ENCODE assay signal across 38 cellular contexts in the genomic region with DNA sequence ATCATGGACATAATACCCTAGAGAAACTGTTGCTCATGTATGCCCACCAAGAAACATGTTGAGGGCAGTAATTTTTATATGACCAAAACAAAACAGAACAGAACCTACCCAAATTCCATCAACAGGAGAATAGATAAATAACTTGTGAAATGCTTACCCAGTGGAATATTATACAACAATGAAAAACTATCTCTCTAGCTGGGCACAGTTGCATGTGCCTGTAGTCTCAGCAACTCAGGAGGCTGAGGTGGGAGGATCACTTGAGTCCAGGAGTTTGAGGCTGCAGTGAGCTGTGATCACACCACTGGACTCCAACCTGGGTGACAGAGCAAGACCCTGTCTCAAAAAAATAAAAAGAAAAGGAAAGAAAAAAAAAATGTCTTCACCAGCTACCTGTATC. TPM values are rescaled to one million over a fixed set of nuclear protein-coding genes. Genes with fewer than 3 reads are reported as not detected.
DNase-seq lines count a peak whose midpoint lies in the region; ATAC-seq, FAIRE-seq and TF ChIP-seq lines count a peak whose summit lies in the region.
"Had no signal": no experiment of that assay in that cellular context is flagged by ENCODE, and none has a peak within 500 bp of the region (broad histone marks: within the 10 kb centered on the region; RNA-seq: fewer than 3 reads in every experiment).

No MANE protein-coding gene starts in this region.

- H3K9me3 ChIP-seq in HEK293 (ENCODE audit: control insufficient read depth, insufficient read depth, low read depth, low read length), result no peaks in the 10 kb centered on the region
- H3K9me3 ChIP-seq in K562 (replicated peaks; ENCODE audit: control insufficient read depth, insufficient read depth, low read depth, low read length), result 0 out of 2 replicates have a peak, but pooled peaks cover 3% of the 10 kb centered on the region
- H3K9me3 ChIP-seq: A549, BE2C, Caco-2 had no signal

- H3K4me1 ChIP-seq in HEK293 (ENCODE audit: control insufficient read depth, insufficient read depth, low read length) (no peaks in the 10 kb centered on the region), K562 (replicated peaks in 1 of 2; ENCODE audit: control insufficient read depth in 2 of 2, insufficient read depth in 2 of 2, low read length in 2 of 2) (peaks cover 0 to 2% of the 10 kb centered on the region in 2 experiments; a peak in 2 of 5 replicates)
- H3K4me1 ChIP-seq: A549, BE2C, BLaER1, Caco-2 had no signal

- H3K36me3 Mint-ChIP-seq in activated naive CD8-positive, alpha-beta T cell treated with anti-CD3 and anti-CD28 coated beads, Interleukin-2, amount 50 U/mL, for 24 hours (ENCODE audit: low read depth), result no peaks in the 10 kb centered on the region
- no peaks in the 10 kb centered on the region for H3K36me3 Mint-ChIP-seq in activated naive CD8-positive, alpha-beta T cell treated with anti-CD3 and anti-CD28 coated beads for 36 hours
- H3K36me3 Mint-ChIP-seq: CD14-positive monocyte; CD4-positive, alpha-beta memory T cell; CD4-positive, CD25-positive, alpha-beta regulatory T cell; CD8-positive, alpha-beta T cell had no signal

- TF ChIP-seq RAD21 in K562 (CRISPR knock-in tag; conservative IDR thresholded peaks at IDR 0.05 in 1 of 2, IDR thresholded peaks at IDR 0.05 in 1 of 2), result no peak

- no peak overlapping the region for H3K4me2 ChIP-seq in K562 (ENCODE audit: insufficient read depth, low read length)
- H3K4me2 ChIP-seq: A549; BLaER1; BLaER1 treated with 17β-estradiol and CSF1 and Interleukin-3, amounts not matched to agents 10 nM and 100 nM had no signal

- no peaks in the 10 kb centered on the region for H3K27me3 ChIP-seq in K562 (ENCODE audit: control insufficient read depth in 2 of 2, insufficient read depth in 2 of 2, low read length in 2 of 2)
- no peaks in the 10 kb centered on the region for H3K27me3 ChIP-seq in H7 (ENCODE audit: control insufficient read depth, insufficient read depth, low read length)
- H3K27me3 ChIP-seq: BE2C; BLaER1; BLaER1 treated with 17β-estradiol and CSF1 and Interleukin-3, amounts not matched to agents 10 nM and 100 nM had no signal

- no peak overlapping the region for H3K27ac ChIP-seq in HEK293 (ENCODE audit: extremely low read depth, low read depth, low read length)
- H3K27ac ChIP-seq in K562 (ENCODE audit: extremely low read depth, low read depth, low read length), result no peak overlapping the region
- H3K27ac ChIP-seq: 22Rv1; A549; BLaER1; BLaER1 treated with 17β-estradiol and CSF1 and Interleukin-3, amounts not matched to agents 10 nM and 100 nM; C4-2B had no signal

- TF ChIP-seq EP300 in K562 (IDR thresholded peaks at IDR 0.05; ENCODE audit: low read length), result no peak

- TF ChIP-seq CTCF in HEK293 (tag by site-specific recombination; IDR thresholded peaks at IDR 0.05) (no peak), K562 (IDR thresholded peaks at IDR 0.05 in 2 of 3, conservative IDR thresholded peaks at IDR 0.05 in 1 of 3; ENCODE audit: insufficient read depth in 2 of 3, low read depth in 1 of 3, low read length in 3 of 3) (no peak)

- no peak overlapping the region for H3K9ac ChIP-seq in K562 (ENCODE audit: insufficient read depth in 1 of 2, low read depth in 2 of 2, low read length in 2 of 2)
- H3K9ac ChIP-seq: BLaER1; BLaER1 treated with 17β-estradiol and CSF1 and Interleukin-3, amounts not matched to agents 10 nM and 100 nM had no signal

- H3K36me3 ChIP-seq in HEK293 (ENCODE audit: control insufficient read depth in 2 of 2, insufficient read depth in 1 of 2, low read length in 2 of 2) (no peaks in the 10 kb centered on the region), K562 (ENCODE audit: control insufficient read depth, insufficient read depth, low read length) (no peaks in the 10 kb centered on the region), H7 (replicated peaks; ENCODE audit: control insufficient read depth, insufficient read depth, low read length) (no peaks in the 10 kb centered on the region)
- H3K36me3 ChIP-seq: BE2C; BLaER1; BLaER1 treated with 17β-estradiol and CSF1 and Interleukin-3, amounts not matched to agents 10 nM and 100 nM had no signal

- CTCF ChIA-PET in HEK293 (lab: Yijun Ruan, JAX), result interaction anchor here (0.6 kb wide), 1 partner anchor 39 kb away, joined by 3 read pairs; the partner anchor contains the start of gene CREG1
- CTCF ChIA-PET in K562 (lab: Yijun Ruan, JAX; ENCODE audit: low intra/inter-chr PET ratio), result no interaction called here

- peak overlapping the region; percentile 2 for H3K27ac Mint-ChIP-seq in activated naive CD8-positive, alpha-beta T cell treated with anti-CD3 and anti-CD28 coated beads, Interleukin-2, amount 50 U/mL, for 24 hours
- no peak overlapping the region for H3K27ac Mint-ChIP-seq in activated naive CD8-positive, alpha-beta T cell treated with anti-CD3 and anti-CD28 coated beads for 36 hours
- H3K27ac Mint-ChIP-seq: B cell; CD14-positive monocyte; CD4-positive, alpha-beta T cell; CD4-positive, CD25-positive, alpha-beta regulatory T cell; CD8-positive, alpha-beta memory T cell; CD8-positive, alpha-beta T cell had no signal

- ATAC-seq in activated naive CD8-positive, alpha-beta T cell treated with anti-CD3 and anti-CD28 coated beads, Interleukin-2, amount 50 U/mL, for 24 hours, result no peak
- ATAC-seq in K562, result no peak
- ATAC-seq in GM19324 (IDR thresholded peaks at IDR 0.05; ENCODE audit: low FRiP score, unreplicated experiment), result no peak
- ATAC-seq: A549; CD8-positive, alpha-beta T cell had no signal

- FAIRE-seq in K562 (lab: Jason Lieb, UNC), result no peak
- FAIRE-seq: A204.1, A549, D721Med had no signal

- H3K27me3 Mint-ChIP-seq in activated naive CD8-positive, alpha-beta T cell treated with anti-CD3 and anti-CD28 coated beads, Interleukin-2, amount 50 U/mL, for 24 hours, result no peaks in the 10 kb centered on the region
- no peaks in the 10 kb centered on the region for H3K27me3 Mint-ChIP-seq in activated naive CD8-positive, alpha-beta T cell treated with anti-CD3 and anti-CD28 coated beads for 36 hours
- H3K27me3 Mint-ChIP-seq: B cell; CD4-positive, alpha-beta T cell; CD8-positive, alpha-beta memory T cell had no signal

- DNase-seq in activated naive CD8-positive, alpha-beta T cell treated with anti-CD3 and anti-CD28 coated beads, Interleukin-2, amount 50 U/mL, for 24 hours, result no peak
- no peak for DNase-seq in activated naive CD8-positive, alpha-beta T cell treated with anti-CD3 and anti-CD28 coated beads for 36 hours
- DNase-seq in K562 (ENCODE audit: extremely low read depth in 1 of 4, low spot score in 3 of 4), result no peak
- no peak for DNase-seq in H7
- DNase-seq: 8988T; ACHN; AML-193; BE2C; C1 segment of cervical spinal cord; Caco-2; Calu3; CD4-positive, alpha-beta memory T cell; CD4-positive, alpha-beta T cell; CD4-positive, CD25-positive, alpha-beta regulatory T cell; CD8-positive, alpha-beta memory T cell; CD8-positive, alpha-beta T cell; COR-L47; DMS 273 treated with DMSO at 0.1 percent for 48 hours; DMS153; DMS53; DMS79; DMS79 treated with DMSO at 0.1 percent for 48 hours; DND-41; EL had no signal

- H3K4me3 ChIP-seq in HEK293 (ENCODE audit: low read depth, low read length) (no peak overlapping the region), K562 (no peak overlapping the region), H7 (ENCODE audit: insufficient read depth, low read depth, low read length) (no peak overlapping the region)
- H3K4me3 ChIP-seq: A549; BLaER1; BLaER1 treated with 17β-estradiol and CSF1 and Interleukin-3, amounts not matched to agents 10 nM and 100 nM had no signal

- POLR2A ChIA-PET in HEK293 (lab: Yijun Ruan, JAX), result no interaction called here
- POLR2A ChIA-PET in K562 (lab: Yijun Ruan, JAX), result interaction anchor here (1.0 kb wide), 1 partner anchor 24 kb away, joined by 3 read pairs; no protein-coding TSS in a partner anchor

- no peak overlapping the region for H3K4me3 Mint-ChIP-seq in activated naive CD8-positive, alpha-beta T cell treated with anti-CD3 and anti-CD28 coated beads, Interleukin-2, amount 50 U/mL, for 24 hours
- no peak overlapping the region for H3K4me3 Mint-ChIP-seq in activated naive CD8-positive, alpha-beta T cell treated with anti-CD3 and anti-CD28 coated beads for 36 hours
- H3K4me3 Mint-ChIP-seq: B cell; CD14-positive monocyte; CD4-positive, alpha-beta memory T cell; CD4-positive, alpha-beta T cell; CD4-positive, CD25-positive, alpha-beta regulatory T cell; CD8-positive, alpha-beta memory T cell; CD8-positive, alpha-beta T cell had no signal

- no peak overlapping the region for H2AFZ ChIP-seq in K562 (ENCODE audit: low read depth, low read length)

- in situ Hi-C loops in K562 (cut with MboI), result no loop called here

- no peaks in the 10 kb centered on the region for H3K9me3 Mint-ChIP-seq in activated naive CD8-positive, alpha-beta T cell treated with anti-CD3 and anti-CD28 coated beads, Interleukin-2, amount 50 U/mL, for 24 hours
- no peaks in the 10 kb centered on the region for H3K9me3 Mint-ChIP-seq in activated naive CD8-positive, alpha-beta T cell treated with anti-CD3 and anti-CD28 coated beads for 36 hours
- H3K9me3 Mint-ChIP-seq: CD4-positive, alpha-beta T cell; CD4-positive, CD25-positive, alpha-beta regulatory T cell; CD8-positive, alpha-beta memory T cell; CD8-positive, alpha-beta T cell had no signal

- no peaks in the 10 kb centered on the region for H3K9me1 ChIP-seq in K562 (ENCODE audit: control insufficient read depth, insufficient read depth, low read length)

- no peaks in the 10 kb centered on the region for H3K79me2 ChIP-seq in K562 (ENCODE audit: control insufficient read depth, insufficient read depth, low read length)

- intact Hi-C loops in K562 (cut with micrococcal nuclease), result no loop called here

- H3K4me1 Mint-ChIP-seq in activated naive CD8-positive, alpha-beta T cell treated with anti-CD3 and anti-CD28 coated beads, Interleukin-2, amount 50 U/mL, for 24 hours, result no peaks in the 10 kb centered on the region
- peaks cover 7% of the 10 kb centered on the region for H3K4me1 Mint-ChIP-seq in activated naive CD8-positive, alpha-beta T cell treated with anti-CD3 and anti-CD28 coated beads for 36 hours
- H3K4me1 Mint-ChIP-seq: CD4-positive, alpha-beta memory T cell; CD4-positive, CD25-positive, alpha-beta regulatory T cell; CD8-positive, alpha-beta memory T cell had no signal

- TF ChIP-seq POLR2A in K562 (conservative IDR thresholded peaks at IDR 0.05), result no peak

- BruUV-seq in K562 (replicated peaks; lab: Mats Ljungman, UMichigan), result no TSS peak

- no peaks in the 10 kb centered on the region for H4K20me1 ChIP-seq in K562 (replicated peaks; ENCODE audit: control insufficient read depth, insufficient read depth, low read length)
- H4K20me1 ChIP-seq: BLaER1; BLaER1 treated with 17β-estradiol and CSF1 and Interleukin-3, amounts not matched to agents 10 nM and 100 nM had no signal

RNA-seq across cellular contexts. Expression of gene RCSD1, which starts 37.6 kb away (rescaled TPM):
- 10 to 100 TPM; 56.4 to 58.2 TPM for total RNA-seq in activated naive CD8-positive, alpha-beta T cell treated with anti-CD3 and anti-CD28 coated beads for 36 hours
- 51.0 and 78.1 TPM in 2 replicates for total RNA-seq in K562 (2011; cell fraction: chromatin; rRNA removed; ENCODE audit: low replicate concordance)
- 34.9 and 38.6 TPM in 2 replicates for total RNA-seq in K562 (2011; cell fraction: nucleolus; rRNA removed)
- total RNA-seq in K562 (2011; cell fraction: nucleoplasm; rRNA removed), result 48.1 and 85.4 TPM in 2 replicates
- total RNA-seq in K562 (2014; rRNA removed) (45.3 and 48.0 TPM in 2 replicates), K562 (2014; rRNA removed; fragmentation: Illumina TruSeq; extraction: Trizol) (41.6 and 42.3 TPM in 2 replicates), K562 (2015; rRNA removed; fragmentation: Illumina TruSeq; extraction: Trizol) (37.3 and 39.4 TPM in 2 replicates), K562 (2021) (41.5 and 50.9 TPM in 2 replicates)
- polyA plus RNA-seq in K562 (2011; rRNA removed) (64.5 and 69.8 TPM in 2 replicates), K562 (2014; fragmentation: Illumina TruSeq; extraction: Trizol) (48.3 and 50.5 TPM in 2 replicates), K562 (2014; fragmentation: Nextera tagmentation; extraction: Ambion mirVana) (1 to 10 TPM; 7.8 to 9.1 TPM), K562 (2014; rRNA removed) (53.2 and 54.5 TPM in 2 replicates)
- 45.8 and 49.9 TPM in 2 replicates for polyA plus RNA-seq in K562 (2011; cell fraction: cytosol; rRNA removed)
- polyA plus RNA-seq in K562 (2011; cell fraction: nucleus; rRNA removed), result 27.5 and 28.0 TPM in 2 replicates
- polyA plus RNA-seq in K562 (2012), result 41.5 and 91.2 TPM in 2 replicates
- 59.8 and 70.7 TPM in 2 replicates for polyA minus RNA-seq in K562 (2011; rRNA and poly(A)+ RNA removed)
- polyA minus RNA-seq in K562 (2011; cell fraction: cytosol; rRNA and poly(A)+ RNA removed), result 34.8 and 46.1 TPM in 2 replicates
- polyA minus RNA-seq in K562 (2011; cell fraction: nucleus; rRNA and poly(A)+ RNA removed), result 19.0 and 26.1 TPM in 2 replicates
- total RNA-seq in H7 (2014; rRNA removed; shearing (Covaris generic)), result 0.31 and 0.37 TPM in 2 replicates
- total RNA-seq: A673, Caco-2, Calu3 had no signal
- polyA plus RNA-seq: A549, AG04450, BJ had no signal

RNA-seq across cellular contexts. Expression of gene CREG1, which starts 38.9 kb away (rescaled TPM):
- 10 to 100 TPM; 11.2 to 11.3 TPM for total RNA-seq in activated naive CD8-positive, alpha-beta T cell treated with anti-CD3 and anti-CD28 coated beads for 36 hours
- total RNA-seq in K562 (2011; cell fraction: chromatin; rRNA removed; ENCODE audit: low replicate concordance), result 70.1 and 115 TPM in 2 replicates
- 141 and 156 TPM in 2 replicates for total RNA-seq in K562 (2011; cell fraction: nucleolus; rRNA removed)
- 172 and 258 TPM in 2 replicates for total RNA-seq in K562 (2011; cell fraction: nucleoplasm; rRNA removed)
- total RNA-seq in K562 (2014; rRNA removed) (115 and 139 TPM in 2 replicates), K562 (2014; rRNA removed; fragmentation: Illumina TruSeq; extraction: Trizol) (161 and 179 TPM in 2 replicates), K562 (2015; rRNA removed; fragmentation: Illumina TruSeq; extraction: Trizol) (164 and 178 TPM in 2 replicates), K562 (2021) (150 and 154 TPM in 2 replicates)
- polyA plus RNA-seq in K562 (2011; rRNA removed) (272 TPM in 2 replicates), K562 (2014; fragmentation: Illumina TruSeq; extraction: Trizol) (163 and 197 TPM in 2 replicates), K562 (2014; fragmentation: Nextera tagmentation; extraction: Ambion mirVana) (10 to 100 TPM; 45.7 to 58.2 TPM), K562 (2014; rRNA removed) (176 and 186 TPM in 2 replicates)
- 152 and 184 TPM in 2 replicates for polyA plus RNA-seq in K562 (2011; cell fraction: cytosol; rRNA removed)
- polyA plus RNA-seq in K562 (2011; cell fraction: nucleus; rRNA removed), result 41.7 and 74.9 TPM in 2 replicates
- polyA plus RNA-seq in K562 (2012), result 137 and 336 TPM in 2 replicates
- 101 and 126 TPM in 2 replicates for polyA minus RNA-seq in K562 (2011; rRNA and poly(A)+ RNA removed)
- polyA minus RNA-seq in K562 (2011; cell fraction: cytosol; rRNA and poly(A)+ RNA removed), result 59.4 and 78.2 TPM in 2 replicates
- polyA minus RNA-seq in K562 (2011; cell fraction: nucleus; rRNA and poly(A)+ RNA removed), result 17.5 and 30.3 TPM in 2 replicates
- total RNA-seq in H7 (2014; rRNA removed; shearing (Covaris generic)), result 20.1 and 20.7 TPM in 2 replicates

Comparison
In these comparisons a context has a peak if more than half of its experiments do, and no peak if none do; other contexts are left out.
1. RNA of gene RCSD1, which starts 37.6 kb away (total RNA-seq): 56.4 to 58.2 TPM in activated naive CD8-positive, alpha-beta T cell treated with anti-CD3 and anti-CD28 coated beads for 36 hours and 34.9 to 85.4 TPM in K562; 0.31 to 0.37 TPM in H7; every median in the first group is over 10 times any median in the second.